8 cellular contexts compared by ENCODE assay signal in genomic region chr2:65382323-65382722, GRCh38. TPM values are rescaled to one million over a fixed set of nuclear protein-coding genes. Genes with fewer than 3 reads are reported as not detected.
DNase-seq lines count a peak whose midpoint lies in the region; ATAC-seq and TF ChIP-seq lines count a peak whose summit lies in the region.

No MANE protein-coding gene starts in this region.

- H3K4me2 ChIP-seq in DOHH2 (ENCODE audit: low read length), result peak overlapping the region; percentile 76
- peak overlapping the region; percentile 78 for H3K4me2 ChIP-seq in smooth muscle cell
- no peak overlapping the region for H3K4me2 ChIP-seq in mesendoderm (ENCODE audit: low read length)

- DNase-seq in Peyer's patch (no peak), fibroblast of villous mesenchyme (ENCODE audit: low read depth) (peak; percentile 28), smooth muscle cell (lab: John Stamatoyannopoulos, UW; ENCODE audit: unreplicated experiment) (no peak), GM20000 (ENCODE audit: low spot score) (no peak), mesendoderm (no peak)

- H3K79me1 ChIP-seq in mesendoderm (ENCODE audit: low read length), result peaks cover 11% of the 10 kb centered on the region

- no peak overlapping the region for H3K56ac ChIP-seq in mesendoderm (ENCODE audit: low read length)

- H3K27me3 ChIP-seq in DOHH2 (ENCODE audit: control insufficient read depth, low read length) (no peaks in the 10 kb centered on the region), Peyer's patch (no peaks in the 10 kb centered on the region), smooth muscle cell (ENCODE audit: low read depth) (no peaks in the 10 kb centered on the region), mesendoderm (ENCODE audit: insufficient read depth, low read length, poor library complexity) (no peaks in the 10 kb centered on the region)

- TF ChIP-seq POLR2A in Peyer's patch (IDR thresholded peaks at IDR 0.05), result no peak

- no peak overlapping the region for H3K18ac ChIP-seq in mesendoderm (ENCODE audit: low read length)

- no peaks in the 10 kb centered on the region for H3K9me2 ChIP-seq in DOHH2 (replicated peaks; ENCODE audit: control insufficient read depth, low read length)

- H3K36me3 ChIP-seq in DOHH2 (ENCODE audit: control insufficient read depth, low read length) (no peaks in the 10 kb centered on the region), Peyer's patch (no peaks in the 10 kb centered on the region), smooth muscle cell (ENCODE audit: low read depth) (no peaks in the 10 kb centered on the region), mesendoderm (ENCODE audit: control insufficient read depth, insufficient read depth, low read length) (no peaks in the 10 kb centered on the region)

- H2BK120ac ChIP-seq in mesendoderm (ENCODE audit: low read depth, low read length), result no peak overlapping the region

- no peak overlapping the region for H4K8ac ChIP-seq in mesendoderm (ENCODE audit: low read depth, low read length)

- H4K20me1 ChIP-seq in DOHH2 (ENCODE audit: control insufficient read depth, insufficient read depth, low read depth, low read length) (peaks cover 3% of the 10 kb centered on the region; the same call in 1 of the 2 replicates), smooth muscle cell (ENCODE audit: low read depth) (peaks cover 97% of the 10 kb centered on the region)

- H2BK5ac ChIP-seq in mesendoderm (ENCODE audit: low read length), result no peak overlapping the region

- no peak overlapping the region for H4K5ac ChIP-seq in mesendoderm (ENCODE audit: low read length)

- H2BK15ac ChIP-seq in mesendoderm (replicated peaks; ENCODE audit: low read depth), result no peak overlapping the region

- H3K9me3 ChIP-seq in DOHH2 (ENCODE audit: control insufficient read depth, insufficient read depth, low read length) (no peaks in the 10 kb centered on the region), Peyer's patch (no peaks in the 10 kb centered on the region), smooth muscle cell (replicated peaks; ENCODE audit: low read depth) (no peaks in the 10 kb centered on the region)

- 18% methylated on average over 1 of the region's 1 CpG for WGBS in smooth muscle cell (ENCODE audit: low lambda C conversion rate)
- no CpG with 5 or more reads among the region's 1 CpG for WGBS in mesendoderm (ENCODE audit: extremely low coverage, insufficient coverage, low lambda C conversion rate)

- H3K79me2 ChIP-seq in DOHH2 (ENCODE audit: control insufficient read depth, low read length) (peaks cover 38% of the 10 kb centered on the region), smooth muscle cell (ENCODE audit: low read depth) (peaks cover 63% of the 10 kb centered on the region), mesendoderm (ENCODE audit: control insufficient read depth, insufficient read depth, low read length) (peaks cover 3% of the 10 kb centered on the region)

- no peak overlapping the region for H3K23ac ChIP-seq in mesendoderm (ENCODE audit: low read length)

- no peak overlapping the region for H2AK5ac ChIP-seq in mesendoderm (ENCODE audit: low read length)

- H3K4ac ChIP-seq in mesendoderm (ENCODE audit: low read depth, low read length), result no peak overlapping the region

- H2AFZ ChIP-seq in smooth muscle cell (ENCODE audit: low read depth), result no peak overlapping the region

- H3K4me1 ChIP-seq in DOHH2 (ENCODE audit: control insufficient read depth, low read length) (peaks cover 74% of the 10 kb centered on the region), Peyer's patch (peaks cover 0 to 65% (median 8%) of the 10 kb centered on the region in 4 donors), smooth muscle cell (ENCODE audit: low read depth) (peaks cover 20% of the 10 kb centered on the region), mesendoderm (ENCODE audit: control insufficient read depth, low read depth, low read length) (peaks cover 6% of the 10 kb centered on the region)

- no peak for TF ChIP-seq CTCF in DOHH2 (IDR thresholded peaks at IDR 0.05; ENCODE audit: low read depth, low read length, poor library complexity, severe bottlenecking)
- no peak for TF ChIP-seq CTCF in Peyer's patch (IDR thresholded peaks at IDR 0.05)
- no peak for TF ChIP-seq CTCF in fibroblast of villous mesenchyme (IDR thresholded peaks at IDR 0.05; ENCODE audit: insufficient read depth, low read depth, low read length)
- no peak for TF ChIP-seq CTCF in smooth muscle cell (IDR thresholded peaks at IDR 0.05; ENCODE audit: borderline replicate concordance, insufficient read depth, poor library complexity, severe bottlenecking)
- no peak for TF ChIP-seq CTCF in GM20000 (IDR thresholded peaks at IDR 0.05; ENCODE audit: extremely low read depth, missing control alignments)

- 0 out of 2 replicates have a peak overlapping the region, but pooled peaks have one; percentile 68 for H3K27ac ChIP-seq in DOHH2 (ENCODE audit: low read depth, low read length)
- H3K27ac ChIP-seq in Peyer's patch, result peak overlapping the region in 3 of 4 donors; percentile 27 to 78 (median 64)
- peak overlapping the region; percentile 83 for H3K27ac ChIP-seq in smooth muscle cell (ENCODE audit: low read depth)
- H3K27ac ChIP-seq in mesendoderm (ENCODE audit: low read depth, low read length), result no peak overlapping the region

- ATAC-seq in GM18498 (IDR thresholded peaks at IDR 0.05; ENCODE audit: unreplicated experiment) (no peak), GM19351 (IDR thresholded peaks at IDR 0.05; ENCODE audit: unreplicated experiment) (no peak)

- no peak overlapping the region for H3K4me3 ChIP-seq in DOHH2 (ENCODE audit: low read length)
- no peak overlapping the region for H3K4me3 ChIP-seq in Peyer's patch
- no peak overlapping the region for H3K4me3 ChIP-seq in fibroblast of villous mesenchyme (ENCODE audit: low read depth, low read length)
- H3K4me3 ChIP-seq in smooth muscle cell, result no peak overlapping the region
- no peak overlapping the region for H3K4me3 ChIP-seq in mesendoderm (ENCODE audit: low read length)

- H3F3A ChIP-seq in DOHH2 (ENCODE audit: control insufficient read depth, insufficient read depth) (peaks cover 8% of the 10 kb centered on the region), smooth muscle cell (ENCODE audit: low read depth) (peaks cover 9% of the 10 kb centered on the region)

- no peak overlapping the region for H3K9ac ChIP-seq in smooth muscle cell (ENCODE audit: low read depth)
- no peak overlapping the region for H3K9ac ChIP-seq in mesendoderm (ENCODE audit: low read length)

RNA-seq across cellular contexts. Expression of gene SPRED2, which starts 50.1 kb away (rescaled TPM):
- total RNA-seq in Peyer's patch (10 to 100 TPM; 14.9 to 26.9 (median 23.0) TPM), fibroblast of villous mesenchyme (9.5 and 10.0 TPM in 2 replicates), smooth muscle cell (18.3 and 21.3 TPM in 2 replicates)
- polyA plus RNA-seq in smooth muscle cell, result 23.0 and 23.7 TPM in 2 replicates
- polyA plus RNA-seq in mesendoderm (2013, experiment 1 of 2), result 14.8 TPM
- 14.5 TPM for polyA plus RNA-seq in mesendoderm (2013, experiment 2 of 2)
